In genomic region chr17:46922487-46922803, GRCh38 we compare ENCODE assay signal across 8 cellular contexts. TPM values are rescaled to one million over a fixed set of nuclear protein-coding genes. Genes with fewer than 3 reads are reported as not detected.
DNase-seq lines count a peak whose midpoint lies in the region; ATAC-seq and TF ChIP-seq lines count a peak whose summit lies in the region.

No MANE protein-coding gene starts in this region.

- H3K9me3 Mint-ChIP-seq in H9: no peaks in the 10 kb centered on the region
- no peaks in the 10 kb centered on the region for H3K9me3 Mint-ChIP-seq in activated T-helper 17 cell treated with anti-CD3 and anti-CD28 coated beads, Interleukin-2, amount 50 U/mL, for 72 hours

- H2BK20ac ChIP-seq in H9 (ENCODE audit: low read depth, low read length, poor library complexity, severe bottlenecking): no peak overlapping the region

- H2AK5ac ChIP-seq in H9 (ENCODE audit: insufficient read length, low read length): no peak overlapping the region

- peak overlapping the region; percentile 80 to 86 for H3K4me3 Mint-ChIP-seq in H9
- peak overlapping the region; percentile 96 for H3K4me3 Mint-ChIP-seq in activated T-helper 17 cell treated with anti-CD3 and anti-CD28 coated beads, Interleukin-2, amount 50 U/mL, for 72 hours

- H3K4me1 ChIP-seq in H9 (ENCODE audit: insufficient read depth, low read length): no peaks in the 10 kb centered on the region
- peaks cover 9% of the 10 kb centered on the region for H3K4me1 ChIP-seq in hepatocyte (ENCODE audit: insufficient read depth)

- peak; percentile 18 for ATAC-seq in activated T-helper 17 cell treated with anti-CD3 and anti-CD28 coated beads, Interleukin-2, amount 50 U/mL, for 72 hours (replicated peaks)
- no peak for ATAC-seq in GM21619 (IDR thresholded peaks at IDR 0.05; ENCODE audit: unreplicated experiment)

- H3K23ac ChIP-seq in H9 (ENCODE audit: insufficient read length, low read depth, low read length): no peak overlapping the region

- H2BK5ac ChIP-seq in H9 (ENCODE audit: insufficient read length, low read length): no peak overlapping the region

- H3K27ac Mint-ChIP-seq in H9: peak overlapping the region; percentile 100
- H3K27ac Mint-ChIP-seq in activated T-helper 17 cell treated with anti-CD3 and anti-CD28 coated beads, Interleukin-2, amount 50 U/mL, for 72 hours: peak overlapping the region; percentile 100

- H4K91ac ChIP-seq in H9 (ENCODE audit: insufficient read length, low read depth, low read length): no peak overlapping the region

- no peak overlapping the region for H3T11ph ChIP-seq in H9 (ENCODE audit: low read length)

- H3K79me2 ChIP-seq in H9 (ENCODE audit: insufficient read depth, low read length): peaks cover 16% of the 10 kb centered on the region; the same call in 1 of the 2 replicates
- H3K79me2 ChIP-seq in hepatocyte: peaks cover 44% of the 10 kb centered on the region

- no peak overlapping the region for H2BK15ac ChIP-seq in H9 (ENCODE audit: low read depth, low read length)

- H3K36me3 ChIP-seq in hepatocyte (replicated peaks; ENCODE audit: insufficient read depth, low read depth): no peaks in the 10 kb centered on the region

- peaks cover 9 to 10% of the 10 kb centered on the region in 2 experiments; a peak in 3 of 4 replicates for H3K4me1 Mint-ChIP-seq in H9
- H3K4me1 Mint-ChIP-seq in activated T-helper 17 cell treated with anti-CD3 and anti-CD28 coated beads, Interleukin-2, amount 50 U/mL, for 72 hours: peaks cover 33% of the 10 kb centered on the region

- TF ChIP-seq CTCF in H9 (conservative IDR thresholded peaks at IDR 0.05): no peak
- no peak for TF ChIP-seq CTCF in hepatocyte (IDR thresholded peaks at IDR 0.05; ENCODE audit: poor library complexity)

- peak overlapping the region; percentile 97 for H2AFZ ChIP-seq in H9 (ENCODE audit: low read length)
- H2AFZ ChIP-seq in hepatocyte: peak overlapping the region; percentile 84

- no peak overlapping the region for H4K5ac ChIP-seq in H9 (ENCODE audit: insufficient read length, low read depth, low read length)

- no peak overlapping the region for H3K4ac ChIP-seq in H9 (ENCODE audit: low read depth, low read length)

- no peaks in the 10 kb centered on the region for H3K27me3 ChIP-seq in H9 (ENCODE audit: insufficient read depth, low read length)
- H3K27me3 ChIP-seq in hepatocyte: no peaks in the 10 kb centered on the region

- DNase-seq in H9 (no peak), hepatocyte (ENCODE audit: low spot score) (no peak), amniotic stem cell (lab: John Stamatoyannopoulos, UW) (no peak), UCSD-AML1 (lab: John Stamatoyannopoulos, UW; ENCODE audit: unreplicated experiment) (no peak), NCI-H1436 (lab: John Stamatoyannopoulos, UW) (no peak)

- peaks cover 6% of the 10 kb centered on the region for H3K79me1 ChIP-seq in H9 (ENCODE audit: insufficient read depth, low read depth, low read length, poor library complexity, severe bottlenecking)

- H3K27me3 Mint-ChIP-seq in H9 (ENCODE audit: low read depth): peaks cover 2% of the 10 kb centered on the region; the same call in 1 of the 2 replicates
- H3K27me3 Mint-ChIP-seq in activated T-helper 17 cell treated with anti-CD3 and anti-CD28 coated beads, Interleukin-2, amount 50 U/mL, for 72 hours: no peaks in the 10 kb centered on the region

- H3K14ac ChIP-seq in H9 (ENCODE audit: insufficient read depth, low read length): no peak overlapping the region

- H3K4me3 ChIP-seq in hepatocyte (peak overlapping the region; percentile 55), skin epidermis (peak overlapping the region; percentile 75 to 93 (median 84))

- no peaks in the 10 kb centered on the region for H3K36me3 Mint-ChIP-seq in H9 (ENCODE audit: insufficient read depth in 1 of 3, low read depth in 3 of 3)
- H3K36me3 Mint-ChIP-seq in activated T-helper 17 cell treated with anti-CD3 and anti-CD28 coated beads, Interleukin-2, amount 50 U/mL, for 72 hours (ENCODE audit: low read depth): peaks cover 23% of the 10 kb centered on the region

- WGBS in H9 (ENCODE audit: extremely low coverage, insufficient read length, low lambda C conversion rate): no CpG with 5 or more reads among the region's 6 CpGs
- WGBS in hepatocyte (ENCODE audit: low lambda C conversion rate, missing lambda C conversion rate): under 1% methylated on average over 6 of the region's 6 CpGs

- H3K9me3 ChIP-seq in H9 (ENCODE audit: control insufficient read depth, low read depth, low read length) (no peaks in the 10 kb centered on the region), hepatocyte (ENCODE audit: low read depth) (no peaks in the 10 kb centered on the region)

- no peaks in the 10 kb centered on the region for H3K23me2 ChIP-seq in H9 (ENCODE audit: insufficient read length, low read depth, low read length, poor library complexity, severe bottlenecking)

- H2BK12ac ChIP-seq in H9 (ENCODE audit: insufficient read length, low read depth, low read length): no peak overlapping the region

- no peak overlapping the region for H2BK120ac ChIP-seq in H9 (ENCODE audit: low read depth, low read length, poor library complexity, severe bottlenecking)

- no peaks in the 10 kb centered on the region for H3K9me2 ChIP-seq in hepatocyte (replicated peaks; ENCODE audit: insufficient read depth)

- H3K18ac ChIP-seq in H9 (ENCODE audit: insufficient read length, low read depth, low read length): no peak overlapping the region

- peak overlapping the region; percentile 95 for H3K9ac ChIP-seq in H9 (ENCODE audit: extremely low read depth, insufficient read length, low read length)

- peak overlapping the region; percentile 69 for H3K4me2 ChIP-seq in H9 (ENCODE audit: insufficient read depth, insufficient read length, low read length)
- peak overlapping the region; percentile 72 for H3K4me2 ChIP-seq in hepatocyte

- H4K8ac ChIP-seq in H9 (replicated peaks; ENCODE audit: insufficient read length, low read depth, low read length): peak overlapping the region; percentile 83

- H3K27ac ChIP-seq in H9 (ENCODE audit: insufficient read length, low read depth, low read length): peak overlapping the region; percentile 82
- H3K27ac ChIP-seq in hepatocyte: peak overlapping the region; percentile 98
- peak overlapping the region in 20 of 21 experiments; percentile 84 to 99 (median 96) for H3K27ac ChIP-seq in skin epidermis

- no peaks in the 10 kb centered on the region for H4K20me1 ChIP-seq in H9 (ENCODE audit: control insufficient read depth, insufficient read depth, insufficient read length)
- H4K20me1 ChIP-seq in hepatocyte (ENCODE audit: insufficient read depth, poor library complexity, severe bottlenecking): peaks cover 20% of the 10 kb centered on the region

- H3K56ac ChIP-seq in H9 (ENCODE audit: insufficient read length, low read depth, low read length): peak overlapping the region; percentile 25

RNA-seq across cellular contexts. Expression of gene GOSR2, which starts 0.5 kb away (rescaled TPM):
- total RNA-seq in H9 (2021) (48.9 and 53.5 TPM in 2 replicates), hepatocyte (42.3 and 47.7 TPM in 2 replicates)
- total RNA-seq in activated T-helper 17 cell treated with anti-CD3 and anti-CD28 coated beads, Interleukin-2, amount 50 U/mL, for 72 hours: 10 to 100 TPM; 45.8 to 53.7 TPM
- polyA plus RNA-seq in hepatocyte: 58.0 and 62.8 TPM in 2 replicates

RNA-seq across cellular contexts. Expression of gene RPRML, which starts 56.6 kb away (rescaled TPM):
- total RNA-seq in H9 (2021) (1.3 and 1.4 TPM in 2 replicates), hepatocyte (not detected in 2 replicates)
- total RNA-seq in activated T-helper 17 cell treated with anti-CD3 and anti-CD28 coated beads, Interleukin-2, amount 50 U/mL, for 72 hours: not detected
- not detected in 2 replicates for polyA plus RNA-seq in hepatocyte
